8 cellular contexts compared by ENCODE assay signal in genomic region chr6:7589949-7590917, GRCh38. TPM values are rescaled to one million over a fixed set of nuclear protein-coding genes. Genes with fewer than 3 reads are reported as not detected.
A peak's percentile ranks its signal among the peaks of the same experiment; 100 is the strongest.
DNase-seq lines count a peak whose midpoint lies in the region; ATAC-seq and TF ChIP-seq lines count a peak whose summit lies in the region.

A gene with protein sequence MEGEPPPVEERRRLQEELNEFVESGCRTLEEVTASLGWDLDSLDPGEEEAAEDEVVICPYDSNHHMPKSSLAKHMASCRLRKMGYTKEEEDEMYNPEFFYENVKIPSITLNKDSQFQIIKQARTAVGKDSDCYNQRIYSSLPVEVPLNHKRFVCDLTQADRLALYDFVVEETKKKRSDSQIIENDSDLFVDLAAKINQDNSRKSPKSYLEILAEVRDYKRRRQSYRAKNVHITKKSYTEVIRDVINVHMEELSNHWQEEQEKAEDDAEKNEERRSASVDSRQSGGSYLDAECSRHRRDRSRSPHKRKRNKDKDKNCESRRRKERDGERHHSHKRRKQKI (plus strand): TSS chr6:7590198. CDS start chr6:7590258, 60 bp downstream.

- H3K79me2 ChIP-seq in MM.1S (ENCODE audit: low read length), result peaks cover 32% of the 10 kb centered on the region
- H3K79me2 ChIP-seq in neural progenitor cell (ENCODE audit: low read depth), result peaks cover 41% of the 10 kb centered on the region

- H3K4me3 ChIP-seq in HAP-1 (peak within 1 kb of the TSS; percentile 92), MM.1S (ENCODE audit: low read length) (peak within 1 kb of the TSS; percentile 92), neural progenitor cell (peak within 1 kb of the TSS; percentile 71)

- H3K36me3 Mint-ChIP-seq in neural progenitor cell, result peaks cover 6% of the 10 kb centered on the region

- H3K4me2 ChIP-seq in MM.1S (ENCODE audit: low read depth, low read length) (peak within 1 kb of the TSS; percentile 64), neural progenitor cell (peak within 1 kb of the TSS; percentile 82)

- H3K36me3 ChIP-seq in ES-I3 (ENCODE audit: insufficient read depth, low read length) (peaks cover 6% of the 10 kb centered on the region; the same call in 1 of the 2 replicates), HAP-1 (replicated peaks) (peaks cover 18% of the 10 kb centered on the region), MM.1S (replicated peaks; ENCODE audit: insufficient read depth, low read length) (peaks cover 11% of the 10 kb centered on the region; the same call in 1 of the 2 replicates), neural progenitor cell (peaks cover 11% of the 10 kb centered on the region)

- peaks cover 3% of the 10 kb centered on the region for H3K27me3 Mint-ChIP-seq in neural progenitor cell (ENCODE audit: insufficient read depth, low read depth)

- H3K27ac ChIP-seq in MM.1S (ENCODE audit: low read length) (no peak within 1 kb of the TSS), foreskin keratinocyte (peak within 1 kb of the TSS; percentile 24), neural progenitor cell (no peak within 1 kb of the TSS)

- H3K27ac Mint-ChIP-seq in neural progenitor cell, result peak within 1 kb of the TSS; percentile 98

- in situ Hi-C loops in HAP-1 (cut with MboI; ENCODE audit: low sequenced_read_pairs), result loop anchor here (10.0 kb wide), 1 partner anchor 185 kb away; no protein-coding TSS in a partner anchor

- peaks cover 23% of the 10 kb centered on the region for H3K4me1 Mint-ChIP-seq in neural progenitor cell

- H3F3A ChIP-seq in MM.1S (ENCODE audit: insufficient read depth, low read length) (no peaks in the 10 kb centered on the region), neural progenitor cell (ENCODE audit: low read depth) (no peaks in the 10 kb centered on the region)

- TF ChIP-seq CTCF in MM.1S (IDR thresholded peaks at IDR 0.05; ENCODE audit: low read length), result no peak
- no peak for TF ChIP-seq CTCF in foreskin keratinocyte (conservative IDR thresholded peaks at IDR 0.05)
- no peak for TF ChIP-seq CTCF in neural progenitor cell (IDR thresholded peaks at IDR 0.05)

- H3K27me3 ChIP-seq in HAP-1 (ENCODE audit: low read depth) (no peaks in the 10 kb centered on the region), MM.1S (replicated peaks; ENCODE audit: insufficient read depth, low read length) (no peaks in the 10 kb centered on the region), foreskin keratinocyte (no peaks in the 10 kb centered on the region), neural progenitor cell (no peaks in the 10 kb centered on the region)

- H3K9ac ChIP-seq in ES-I3 (ENCODE audit: low read depth, low read length) (peak within 1 kb of the TSS; percentile 73), MM.1S (ENCODE audit: low read length) (peak within 1 kb of the TSS; percentile 72), neural progenitor cell (peak within 1 kb of the TSS; percentile 51)

- H3K9me3 ChIP-seq in ES-I3 (ENCODE audit: control insufficient read depth, insufficient read depth, low read length) (no peaks in the 10 kb centered on the region), HAP-1 (no peaks in the 10 kb centered on the region), MM.1S (replicated peaks; ENCODE audit: insufficient read depth, low read length) (no peaks in the 10 kb centered on the region), neural progenitor cell (ENCODE audit: low read depth) (no peaks in the 10 kb centered on the region)

- ATAC-seq in foreskin keratinocyte, result peak; percentile 86

- H4K20me1 ChIP-seq in MM.1S (ENCODE audit: insufficient read depth, low read length), result no peaks in the 10 kb centered on the region
- H4K20me1 ChIP-seq in neural progenitor cell (ENCODE audit: low read depth), result peaks cover 31% of the 10 kb centered on the region

- H3K4me3 Mint-ChIP-seq in neural progenitor cell, result peak within 1 kb of the TSS; percentile 99

- peaks cover 9% of the 10 kb centered on the region; the same call in 1 of the 2 replicates for H3K4me1 ChIP-seq in ES-I3 (ENCODE audit: insufficient read depth, low read length)
- peaks cover 16% of the 10 kb centered on the region for H3K4me1 ChIP-seq in HAP-1
- peaks cover 5% of the 10 kb centered on the region; the same call in 1 of the 2 replicates for H3K4me1 ChIP-seq in MM.1S (ENCODE audit: low read length)
- H3K4me1 ChIP-seq in foreskin keratinocyte, result peaks cover 19% of the 10 kb centered on the region
- peaks cover 15% of the 10 kb centered on the region for H3K4me1 ChIP-seq in neural progenitor cell

- H3K9me2 ChIP-seq in MM.1S (replicated peaks; ENCODE audit: insufficient read depth, low read length), result no peaks in the 10 kb centered on the region

- DNase-seq in HAP-1 (ENCODE audit: low spot score in 2 of 2) (peak; percentile 91 to 96), MM.1S (peak; percentile 93), SIG-M5 (lab: John Stamatoyannopoulos, UW) (peak; percentile 31), activated gamma-delta T cell (lab: John Stamatoyannopoulos, UW) (peak; percentile 75), foreskin keratinocyte (peak; percentile 62 to 83), neural progenitor cell (ENCODE audit: low spot score) (peak; percentile 97), stromal cell of bone marrow (ENCODE audit: low read depth) (peak; percentile 92)

- H2AFZ ChIP-seq in MM.1S (ENCODE audit: low read length), result peak within 1 kb of the TSS; percentile 96
- peak within 1 kb of the TSS; percentile 74 for H2AFZ ChIP-seq in neural progenitor cell (replicated peaks)

- no peaks in the 10 kb centered on the region for H3K9me3 Mint-ChIP-seq in neural progenitor cell

RNA-seq across cellular contexts. Expression of the gene that starts here (rescaled TPM):
- total RNA-seq in foreskin keratinocyte (12.0 and 12.2 TPM in 2 replicates), neural progenitor cell (ENCODE audit: low replicate concordance) (42.8 and 54.1 TPM in 2 replicates)
- 4.0 and 5.1 TPM in 2 replicates for polyA plus RNA-seq in foreskin keratinocyte

Comparison
In these comparisons a context has a peak if more than half of its experiments do, and no peak if none do; other contexts are left out.
1. DNase-seq: peak in every context shown above with its lines; median percentile 97 in neural progenitor cell; 94 in HAP-1; 93 in MM.1S; 92 in stromal cell of bone marrow; 75 in activated gamma-delta T cell; 72 in foreskin keratinocyte; 31 in SIG-M5.